Comparison of ENCODE assay signal across 1 cellular context in the genomic region with DNA sequence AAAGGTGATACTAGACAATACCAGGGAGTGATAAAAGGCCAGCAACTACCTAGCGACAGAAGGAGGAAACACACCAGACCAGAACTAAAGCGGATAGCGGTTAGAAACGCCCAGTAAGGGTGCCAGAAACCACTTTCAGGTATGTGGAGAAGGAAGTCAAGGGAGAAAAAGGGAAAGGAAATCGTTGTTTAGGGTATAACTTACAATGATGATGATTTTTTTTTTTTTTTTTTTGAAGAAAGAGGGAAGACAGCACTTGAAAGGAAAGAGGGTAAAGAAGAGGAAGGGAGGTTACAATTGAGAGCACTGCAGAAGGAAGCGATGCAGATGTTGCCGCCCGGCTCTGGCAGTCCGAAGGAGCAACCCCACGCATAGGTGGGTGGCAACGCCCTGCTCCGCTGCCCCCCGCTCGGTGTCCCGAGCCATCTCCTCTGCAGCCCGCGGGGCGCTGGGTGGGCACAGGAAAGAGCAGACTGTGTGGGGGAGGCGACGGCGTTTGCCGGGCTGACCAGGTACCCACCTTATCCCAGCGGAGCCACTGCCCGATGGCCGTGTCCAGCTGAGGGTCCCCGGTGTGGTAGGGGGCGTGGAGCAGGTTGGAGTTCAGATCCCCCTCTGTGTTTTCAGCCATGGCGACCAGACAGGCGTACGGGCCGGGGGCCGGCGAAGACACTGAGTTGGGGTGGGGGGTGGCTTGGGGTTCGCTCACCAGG.
TF ChIP-seq lines count a peak whose summit lies in the region.

No MANE protein-coding gene starts in this region.

TF ChIP-seq in HepG2, 621 proteins besides CTCF, POLR2A, EP300 and RAD21 (continued from another document and continues in another):
- TF ChIP-seq KLF12 (CRISPR knock-in tag; IDR thresholded peaks at IDR 0.05; ENCODE audit: borderline replicate concordance) = no peak
- TF ChIP-seq ZNF556 (CRISPR knock-in tag; IDR thresholded peaks at IDR 0.05; ENCODE audit: borderline replicate concordance) = no peak
- 0 out of 2 replicates have a peak, but pooled peaks have one; percentile 12 for TF ChIP-seq PITX1 (CRISPR knock-in tag; IDR thresholded peaks at IDR 0.05)
- TF ChIP-seq, protein P1, sequence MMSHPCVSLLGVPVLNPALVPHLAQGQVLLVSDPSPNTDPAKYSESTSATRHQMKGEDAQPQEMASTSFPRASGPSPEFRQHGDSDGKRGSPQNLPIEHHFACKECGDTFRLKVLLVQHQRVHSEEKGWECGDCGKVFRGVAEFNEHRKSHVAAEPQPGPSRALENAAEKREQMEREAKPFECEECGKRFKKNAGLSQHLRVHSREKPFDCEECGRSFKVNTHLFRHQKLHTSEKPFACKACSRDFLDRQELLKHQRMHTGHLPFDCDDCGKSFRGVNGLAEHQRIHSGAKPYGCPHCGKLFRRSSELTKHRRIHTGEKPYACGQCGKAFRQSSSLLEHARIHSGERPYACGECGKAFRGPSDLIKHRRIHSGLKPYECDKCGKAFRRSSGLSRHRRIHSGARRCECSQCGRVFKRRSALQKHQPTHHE (CRISPR knock-in tag; IDR thresholded peaks at IDR 0.05; ENCODE audit: borderline replicate concordance) = no peak
- TF ChIP-seq, protein P2, sequence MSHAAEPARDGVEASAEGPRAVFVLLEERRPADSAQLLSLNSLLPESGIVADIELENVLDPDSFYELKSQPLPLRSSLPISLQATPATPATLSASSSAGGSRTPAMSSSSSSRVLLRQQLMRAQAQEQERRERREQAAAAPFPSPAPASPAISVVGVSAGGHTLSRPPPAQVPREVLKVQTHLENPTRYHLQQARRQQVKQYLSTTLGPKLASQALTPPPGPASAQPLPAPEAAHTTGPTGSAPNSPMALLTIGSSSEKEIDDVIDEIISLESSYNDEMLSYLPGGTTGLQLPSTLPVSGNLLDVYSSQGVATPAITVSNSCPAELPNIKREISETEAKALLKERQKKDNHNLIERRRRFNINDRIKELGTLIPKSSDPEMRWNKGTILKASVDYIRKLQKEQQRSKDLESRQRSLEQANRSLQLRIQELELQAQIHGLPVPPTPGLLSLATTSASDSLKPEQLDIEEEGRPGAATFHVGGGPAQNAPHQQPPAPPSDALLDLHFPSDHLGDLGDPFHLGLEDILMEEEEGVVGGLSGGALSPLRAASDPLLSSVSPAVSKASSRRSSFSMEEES (CRISPR knock-in tag; IDR thresholded peaks at IDR 0.05) = no peak
- peak; percentile 37; the same call in 1 of the 2 replicates for TF ChIP-seq ZBTB7A (CRISPR knock-in tag; IDR thresholded peaks at IDR 0.05)
- TF ChIP-seq, protein P3, sequence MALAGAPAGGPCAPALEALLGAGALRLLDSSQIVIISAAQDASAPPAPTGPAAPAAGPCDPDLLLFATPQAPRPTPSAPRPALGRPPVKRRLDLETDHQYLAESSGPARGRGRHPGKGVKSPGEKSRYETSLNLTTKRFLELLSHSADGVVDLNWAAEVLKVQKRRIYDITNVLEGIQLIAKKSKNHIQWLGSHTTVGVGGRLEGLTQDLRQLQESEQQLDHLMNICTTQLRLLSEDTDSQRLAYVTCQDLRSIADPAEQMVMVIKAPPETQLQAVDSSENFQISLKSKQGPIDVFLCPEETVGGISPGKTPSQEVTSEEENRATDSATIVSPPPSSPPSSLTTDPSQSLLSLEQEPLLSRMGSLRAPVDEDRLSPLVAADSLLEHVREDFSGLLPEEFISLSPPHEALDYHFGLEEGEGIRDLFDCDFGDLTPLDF (CRISPR knock-in tag; IDR thresholded peaks at IDR 0.05) = no peak
- TF ChIP-seq ZNF296 (CRISPR knock-in tag; conservative IDR thresholded peaks at IDR 0.05) = no peak
- no peak for TF ChIP-seq TEAD3 (CRISPR knock-in tag; optimal IDR thresholded peaks at IDR 0.05; ENCODE audit: borderline replicate concordance)
- TF ChIP-seq HNRNPLL (IDR thresholded peaks at IDR 0.05; ENCODE audit: low read depth, low read length, poor library complexity, severe bottlenecking) = peak; percentile 15
- TF ChIP-seq ZNF773 (CRISPR knock-in tag; IDR thresholded peaks at IDR 0.05; ENCODE audit: borderline replicate concordance) = no peak
- no peak for TF ChIP-seq ZNF562 (CRISPR knock-in tag; IDR thresholded peaks at IDR 0.05; ENCODE audit: borderline replicate concordance)
- no peak for TF ChIP-seq HOXA3 (CRISPR knock-in tag; IDR thresholded peaks at IDR 0.05)
- no peak for TF ChIP-seq FLYWCH1 (CRISPR knock-in tag; IDR thresholded peaks at IDR 0.05)
- TF ChIP-seq ATF2 (CRISPR knock-in tag; IDR thresholded peaks at IDR 0.05) = no peak
- TF ChIP-seq, protein P4, sequence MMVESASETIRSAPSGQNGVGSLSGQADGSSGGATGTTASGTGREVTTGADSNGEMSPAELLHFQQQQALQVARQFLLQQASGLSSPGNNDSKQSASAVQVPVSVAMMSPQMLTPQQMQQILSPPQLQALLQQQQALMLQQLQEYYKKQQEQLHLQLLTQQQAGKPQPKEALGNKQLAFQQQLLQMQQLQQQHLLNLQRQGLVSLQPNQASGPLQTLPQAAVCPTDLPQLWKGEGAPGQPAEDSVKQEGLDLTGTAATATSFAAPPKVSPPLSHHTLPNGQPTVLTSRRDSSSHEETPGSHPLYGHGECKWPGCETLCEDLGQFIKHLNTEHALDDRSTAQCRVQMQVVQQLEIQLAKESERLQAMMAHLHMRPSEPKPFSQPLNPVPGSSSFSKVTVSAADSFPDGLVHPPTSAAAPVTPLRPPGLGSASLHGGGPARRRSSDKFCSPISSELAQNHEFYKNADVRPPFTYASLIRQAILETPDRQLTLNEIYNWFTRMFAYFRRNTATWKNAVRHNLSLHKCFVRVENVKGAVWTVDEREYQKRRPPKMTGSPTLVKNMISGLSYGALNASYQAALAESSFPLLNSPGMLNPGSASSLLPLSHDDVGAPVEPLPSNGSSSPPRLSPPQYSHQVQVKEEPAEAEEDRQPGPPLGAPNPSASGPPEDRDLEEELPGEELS (CRISPR knock-in tag; IDR thresholded peaks at IDR 0.05) = no peak
- no peak for TF ChIP-seq SRSF1 (optimal IDR thresholded peaks at IDR 0.05; ENCODE audit: low read depth, low read length)
- TF ChIP-seq ZSCAN20 (CRISPR knock-in tag; IDR thresholded peaks at IDR 0.05; ENCODE audit: borderline replicate concordance) = no peak
- TF ChIP-seq ZNF160 (CRISPR knock-in tag; IDR thresholded peaks at IDR 0.05) = no peak
- TF ChIP-seq ZNF607 (CRISPR knock-in tag; IDR thresholded peaks at IDR 0.05; ENCODE audit: borderline replicate concordance) = no peak; the same call in 1 of the 2 replicates
- TF ChIP-seq KLF16 (CRISPR knock-in tag; IDR thresholded peaks at IDR 0.05) = no peak
- no peak for TF ChIP-seq ZSCAN29 (CRISPR knock-in tag; conservative IDR thresholded peaks at IDR 0.05)
- no peak for TF ChIP-seq TOPORS (CRISPR knock-in tag; IDR thresholded peaks at IDR 0.05)
- no peak for TF ChIP-seq ARNTL (CRISPR knock-in tag; IDR thresholded peaks at IDR 0.05)
- 0 out of 2 replicates have a peak, but pooled peaks have one; percentile 28 for TF ChIP-seq ZSCAN9 (CRISPR knock-in tag; IDR thresholded peaks at IDR 0.05; ENCODE audit: borderline replicate concordance)
- no peak for TF ChIP-seq KMT2B (CRISPR knock-in tag; IDR thresholded peaks at IDR 0.05)
- TF ChIP-seq, protein P5, sequence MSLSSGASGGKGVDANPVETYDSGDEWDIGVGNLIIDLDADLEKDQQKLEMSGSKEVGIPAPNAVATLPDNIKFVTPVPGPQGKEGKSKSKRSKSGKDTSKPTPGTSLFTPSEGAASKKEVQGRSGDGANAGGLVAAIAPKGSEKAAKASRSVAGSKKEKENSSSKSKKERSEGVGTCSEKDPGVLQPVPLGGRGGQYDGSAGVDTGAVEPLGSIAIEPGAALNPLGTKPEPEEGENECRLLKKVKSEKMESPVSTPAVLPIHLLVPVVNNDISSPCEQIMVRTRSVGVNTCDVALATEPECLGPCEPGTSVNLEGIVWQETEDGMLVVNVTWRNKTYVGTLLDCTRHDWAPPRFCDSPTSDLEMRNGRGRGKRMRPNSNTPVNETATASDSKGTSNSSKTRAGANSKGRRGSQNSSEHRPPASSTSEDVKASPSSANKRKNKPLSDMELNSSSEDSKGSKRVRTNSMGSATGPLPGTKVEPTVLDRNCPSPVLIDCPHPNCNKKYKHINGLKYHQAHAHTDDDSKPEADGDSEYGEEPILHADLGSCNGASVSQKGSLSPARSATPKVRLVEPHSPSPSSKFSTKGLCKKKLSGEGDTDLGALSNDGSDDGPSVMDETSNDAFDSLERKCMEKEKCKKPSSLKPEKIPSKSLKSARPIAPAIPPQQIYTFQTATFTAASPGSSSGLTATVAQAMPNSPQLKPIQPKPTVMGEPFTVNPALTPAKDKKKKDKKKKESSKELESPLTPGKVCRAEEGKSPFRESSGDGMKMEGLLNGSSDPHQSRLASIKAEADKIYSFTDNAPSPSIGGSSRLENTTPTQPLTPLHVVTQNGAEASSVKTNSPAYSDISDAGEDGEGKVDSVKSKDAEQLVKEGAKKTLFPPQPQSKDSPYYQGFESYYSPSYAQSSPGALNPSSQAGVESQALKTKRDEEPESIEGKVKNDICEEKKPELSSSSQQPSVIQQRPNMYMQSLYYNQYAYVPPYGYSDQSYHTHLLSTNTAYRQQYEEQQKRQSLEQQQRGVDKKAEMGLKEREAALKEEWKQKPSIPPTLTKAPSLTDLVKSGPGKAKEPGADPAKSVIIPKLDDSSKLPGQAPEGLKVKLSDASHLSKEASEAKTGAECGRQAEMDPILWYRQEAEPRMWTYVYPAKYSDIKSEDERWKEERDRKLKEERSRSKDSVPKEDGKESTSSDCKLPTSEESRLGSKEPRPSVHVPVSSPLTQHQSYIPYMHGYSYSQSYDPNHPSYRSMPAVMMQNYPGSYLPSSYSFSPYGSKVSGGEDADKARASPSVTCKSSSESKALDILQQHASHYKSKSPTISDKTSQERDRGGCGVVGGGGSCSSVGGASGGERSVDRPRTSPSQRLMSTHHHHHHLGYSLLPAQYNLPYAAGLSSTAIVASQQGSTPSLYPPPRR (CRISPR knock-in tag; IDR thresholded peaks at IDR 0.05; ENCODE audit: borderline replicate concordance) = no peak
- TF ChIP-seq RFXANK (CRISPR knock-in tag; IDR thresholded peaks at IDR 0.05) = no peak
- no peak for TF ChIP-seq SP140L (CRISPR knock-in tag; IDR thresholded peaks at IDR 0.05; ENCODE audit: borderline replicate concordance)
- TF ChIP-seq, protein P6, sequence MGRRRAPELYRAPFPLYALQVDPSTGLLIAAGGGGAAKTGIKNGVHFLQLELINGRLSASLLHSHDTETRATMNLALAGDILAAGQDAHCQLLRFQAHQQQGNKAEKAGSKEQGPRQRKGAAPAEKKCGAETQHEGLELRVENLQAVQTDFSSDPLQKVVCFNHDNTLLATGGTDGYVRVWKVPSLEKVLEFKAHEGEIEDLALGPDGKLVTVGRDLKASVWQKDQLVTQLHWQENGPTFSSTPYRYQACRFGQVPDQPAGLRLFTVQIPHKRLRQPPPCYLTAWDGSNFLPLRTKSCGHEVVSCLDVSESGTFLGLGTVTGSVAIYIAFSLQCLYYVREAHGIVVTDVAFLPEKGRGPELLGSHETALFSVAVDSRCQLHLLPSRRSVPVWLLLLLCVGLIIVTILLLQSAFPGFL (CRISPR knock-in tag; IDR thresholded peaks at IDR 0.05) = no peak
- TF ChIP-seq, protein P7, sequence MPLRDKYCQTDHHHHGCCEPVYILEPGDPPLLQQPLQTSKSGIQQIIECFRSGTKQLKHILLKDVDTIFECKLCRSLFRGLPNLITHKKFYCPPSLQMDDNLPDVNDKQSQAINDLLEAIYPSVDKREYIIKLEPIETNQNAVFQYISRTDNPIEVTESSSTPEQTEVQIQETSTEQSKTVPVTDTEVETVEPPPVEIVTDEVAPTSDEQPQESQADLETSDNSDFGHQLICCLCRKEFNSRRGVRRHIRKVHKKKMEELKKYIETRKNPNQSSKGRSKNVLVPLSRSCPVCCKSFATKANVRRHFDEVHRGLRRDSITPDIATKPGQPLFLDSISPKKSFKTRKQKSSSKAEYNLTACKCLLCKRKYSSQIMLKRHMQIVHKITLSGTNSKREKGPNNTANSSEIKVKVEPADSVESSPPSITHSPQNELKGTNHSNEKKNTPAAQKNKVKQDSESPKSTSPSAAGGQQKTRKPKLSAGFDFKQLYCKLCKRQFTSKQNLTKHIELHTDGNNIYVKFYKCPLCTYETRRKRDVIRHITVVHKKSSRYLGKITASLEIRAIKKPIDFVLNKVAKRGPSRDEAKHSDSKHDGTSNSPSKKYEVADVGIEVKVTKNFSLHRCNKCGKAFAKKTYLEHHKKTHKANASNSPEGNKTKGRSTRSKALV (CRISPR knock-in tag; IDR thresholded peaks at IDR 0.05) = no peak
- no peak for TF ChIP-seq ZNF30 (CRISPR knock-in tag; IDR thresholded peaks at IDR 0.05)
- TF ChIP-seq ZNF367 (CRISPR knock-in tag; IDR thresholded peaks at IDR 0.05; ENCODE audit: borderline replicate concordance) = no peak
- TF ChIP-seq, protein P8, sequence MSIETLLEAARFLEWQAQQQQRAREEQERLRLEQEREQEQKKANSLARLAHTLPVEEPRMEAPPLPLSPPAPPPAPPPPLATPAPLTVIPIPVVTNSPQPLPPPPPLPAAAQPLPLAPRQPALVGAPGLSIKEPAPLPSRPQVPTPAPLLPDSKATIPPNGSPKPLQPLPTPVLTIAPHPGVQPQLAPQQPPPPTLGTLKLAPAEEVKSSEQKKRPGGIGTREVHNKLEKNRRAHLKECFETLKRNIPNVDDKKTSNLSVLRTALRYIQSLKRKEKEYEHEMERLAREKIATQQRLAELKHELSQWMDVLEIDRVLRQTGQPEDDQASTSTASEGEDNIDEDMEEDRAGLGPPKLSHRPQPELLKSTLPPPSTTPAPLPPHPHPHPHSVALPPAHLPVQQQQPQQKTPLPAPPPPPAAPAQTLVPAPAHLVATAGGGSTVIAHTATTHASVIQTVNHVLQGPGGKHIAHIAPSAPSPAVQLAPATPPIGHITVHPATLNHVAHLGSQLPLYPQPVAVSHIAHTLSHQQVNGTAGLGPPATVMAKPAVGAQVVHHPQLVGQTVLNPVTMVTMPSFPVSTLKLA (IDR thresholded peaks at IDR 0.05) = no peak
- no peak for TF ChIP-seq RNF2 (conservative IDR thresholded peaks at IDR 0.05; ENCODE audit: low read depth)
- TF ChIP-seq ZNF746 (CRISPR knock-in tag; IDR thresholded peaks at IDR 0.05) = no peak
- TF ChIP-seq HNRNPUL1 (IDR thresholded peaks at IDR 0.05; ENCODE audit: low read depth, low read length) = no peak
- TF ChIP-seq IRF9 (CRISPR knock-in tag; IDR thresholded peaks at IDR 0.05; ENCODE audit: borderline replicate concordance) = peak; percentile 28; the same call in 1 of the 2 replicates
